In the genomic region with DNA sequence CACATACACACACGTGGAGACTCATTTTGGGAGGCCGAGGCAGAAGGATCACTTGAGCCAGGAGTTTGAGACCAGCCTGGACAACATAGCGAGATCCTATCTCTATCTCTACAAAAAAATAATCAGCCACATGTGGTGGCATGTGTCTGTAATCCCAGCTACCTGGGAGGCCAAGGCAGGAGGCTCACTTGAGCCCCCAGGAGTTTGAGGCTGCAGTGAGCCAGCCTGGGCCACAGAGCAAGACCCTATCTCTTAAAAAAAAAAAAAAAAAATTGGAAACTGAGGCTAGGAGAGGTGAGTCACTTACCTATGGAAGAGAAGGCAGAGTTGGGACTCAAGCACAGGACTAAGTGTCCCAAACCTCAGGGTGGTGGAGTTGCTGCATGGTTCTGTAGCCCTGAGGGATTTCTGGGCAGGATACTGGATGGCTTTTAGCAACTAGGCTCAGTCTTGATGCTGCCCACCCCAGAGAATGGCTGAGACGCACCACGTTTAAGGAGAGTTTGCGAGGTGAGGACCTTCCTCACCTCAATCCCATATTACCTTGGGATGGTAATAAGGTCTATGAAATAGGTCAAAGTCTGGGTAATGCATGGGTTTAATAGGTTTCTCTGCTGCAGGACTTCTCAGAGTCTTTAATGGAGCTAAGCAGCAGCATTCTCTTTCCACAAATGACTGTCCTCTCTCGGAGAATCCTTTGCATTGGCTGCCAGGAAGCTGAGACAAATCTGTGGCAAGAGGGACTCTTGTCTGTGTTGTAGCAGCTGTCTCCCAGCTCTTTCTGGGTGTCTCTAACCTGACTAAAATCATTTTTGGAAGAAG, we compare ENCODE assay signal across 12 cellular contexts. TPM values are rescaled to one million over a fixed set of nuclear protein-coding genes. Genes with fewer than 3 reads are reported as not detected.
DNase-seq lines count a peak whose midpoint lies in the region; ATAC-seq and TF ChIP-seq lines count a peak whose summit lies in the region.
"Had no signal": no experiment of that assay in that cellular context is flagged by ENCODE, and none has a peak within 500 bp of the region (broad histone marks: within the 10 kb centered on the region; RNA-seq: fewer than 3 reads in every experiment).

No MANE protein-coding gene starts in this region.

- CTCF ChIA-PET in T-cell (lab: Charles Lee), result interaction anchor here (0.6 to 2.2 kb wide), 5 partner anchors 10 to 44 kb away, joined by 3 to 11 read pairs (median 5); no protein-coding TSS in a partner anchor

- ATAC-seq in T-cell (replicated peaks in 1 of 4) (no peak), GM19035 (IDR thresholded peaks at IDR 0.05; ENCODE audit: unreplicated experiment) (no peak)
- no peak for ATAC-seq in stimulated activated effector memory CD8-positive, alpha-beta T cell treated with anti-CD3 and anti-CD28 coated beads, Interleukin-12 subunit alpha, Interleukin-12 subunit beta, amount 100 ng/mL, for 72 hours

- DNase-seq in activated effector memory CD4-positive, alpha-beta T cell treated with anti-CD3 and anti-CD28 coated beads, Interleukin-2, amount 50 U/mL, for 16 hours, result peak; percentile 34
- no peak for DNase-seq in activated effector memory CD4-positive, alpha-beta T cell treated with Interleukin-2 at 50 U/mL for 16 hours
- DNase-seq in T-cell, result no peak
- DNase-seq in endothelial cell (ENCODE audit: low spot score), result no peak
- no peak for DNase-seq in stimulated activated effector memory CD8-positive, alpha-beta T cell treated with anti-CD3 and anti-CD28 coated beads, Interleukin-12 subunit alpha, Interleukin-12 subunit beta, amount 100 ng/mL, for 72 hours (ENCODE audit: low spot score in 2 of 2)
- no peak for DNase-seq in mucosa of gallbladder (ENCODE audit: low spot score)
- DNase-seq in NCI-H146 treated with DMSO at 0.1 percent for 48 hours (lab: John Stamatoyannopoulos, UW; ENCODE audit: unreplicated experiment), result no peak
- DNase-seq: DMS79, NCI-H2081, NCI-H82, substantia nigra had no signal

- TF ChIP-seq CTCF in endothelial cell (IDR thresholded peaks at IDR 0.05; ENCODE audit: unreplicated experiment), result no peak

- H3K27me3 Mint-ChIP-seq in T-cell (no peaks in the 10 kb centered on the region), endothelial cell (ENCODE audit: unreplicated experiment) (peaks cover 27% of the 10 kb centered on the region)

- H3K9me3 Mint-ChIP-seq in T-cell (no peaks in the 10 kb centered on the region), endothelial cell (ENCODE audit: unreplicated experiment) (no peaks in the 10 kb centered on the region)
- H3K9me3 Mint-ChIP-seq in stimulated activated effector memory CD8-positive, alpha-beta T cell treated with anti-CD3 and anti-CD28 coated beads, Interleukin-12 subunit alpha, Interleukin-12 subunit beta, amount 100 ng/mL, for 72 hours, result no peaks in the 10 kb centered on the region

- POLR2A ChIA-PET in T-cell (lab: Charles Lee), result interaction anchor here in 1 of 2 donors (0.9 kb wide), 1 partner anchor 21 kb away, joined by 3 read pairs; no protein-coding TSS in a partner anchor

- H3K4me1 Mint-ChIP-seq in T-cell, result peaks cover 88 to 98% (median 89%) of the 10 kb centered on the region in 3 donors
- peaks cover 79% of the 10 kb centered on the region for H3K4me1 Mint-ChIP-seq in endothelial cell (ENCODE audit: unreplicated experiment)
- H3K4me1 Mint-ChIP-seq in stimulated activated effector memory CD8-positive, alpha-beta T cell treated with anti-CD3 and anti-CD28 coated beads, Interleukin-12 subunit alpha, Interleukin-12 subunit beta, amount 100 ng/mL, for 72 hours, result peaks cover 96% of the 10 kb centered on the region

- H3K4me3 Mint-ChIP-seq in T-cell (no peak overlapping the region), endothelial cell (ENCODE audit: unreplicated experiment) (peak overlapping the region; percentile 32)
- no peak overlapping the region for H3K4me3 Mint-ChIP-seq in stimulated activated effector memory CD8-positive, alpha-beta T cell treated with anti-CD3 and anti-CD28 coated beads, Interleukin-12 subunit alpha, Interleukin-12 subunit beta, amount 100 ng/mL, for 72 hours

- H3K36me3 Mint-ChIP-seq in T-cell (no peaks in the 10 kb centered on the region), endothelial cell (ENCODE audit: low read depth, unreplicated experiment) (peaks cover 38% of the 10 kb centered on the region)
- peaks cover 65% of the 10 kb centered on the region for H3K36me3 Mint-ChIP-seq in stimulated activated effector memory CD8-positive, alpha-beta T cell treated with anti-CD3 and anti-CD28 coated beads, Interleukin-12 subunit alpha, Interleukin-12 subunit beta, amount 100 ng/mL, for 72 hours

- H3K27ac Mint-ChIP-seq in T-cell (peak overlapping the region; percentile 82 to 96), endothelial cell (ENCODE audit: unreplicated experiment) (no peak overlapping the region)
- H3K27ac Mint-ChIP-seq in stimulated activated effector memory CD8-positive, alpha-beta T cell treated with anti-CD3 and anti-CD28 coated beads, Interleukin-12 subunit alpha, Interleukin-12 subunit beta, amount 100 ng/mL, for 72 hours, result peak overlapping the region; percentile 76

RNA-seq across cellular contexts. Expression of a gene that starts 35.6 kb away (rescaled TPM):
- total RNA-seq in T-cell (10 to 100 TPM; 24.6 to 38.8 (median 28.8) TPM), endothelial cell (ENCODE audit: unreplicated experiment) (93.7 TPM), mucosa of gallbladder (21.8 TPM)
